ENCODE assay signal across 27 cellular contexts in genomic region chr7:115124409-115124939, GRCh38.
DNase-seq lines count a peak whose midpoint lies in the region; ATAC-seq and TF ChIP-seq lines count a peak whose summit lies in the region.
"Had no signal": no experiment of that assay in that cellular context is flagged by ENCODE, and none has a peak within 500 bp of the region (broad histone marks: within the 10 kb centered on the region; RNA-seq: fewer than 3 reads in every experiment).

No MANE protein-coding gene starts in this region.

- no peaks in the 10 kb centered on the region for H3K9me3 ChIP-seq in DND-41 (ENCODE audit: insufficient read depth, low read length, severe bottlenecking)
- H3K9me3 ChIP-seq: SJCRH30, upper lobe of left lung had no signal

- no peak overlapping the region for H2AFZ ChIP-seq in DND-41 (ENCODE audit: low read depth, low read length)

- H3K4me3 ChIP-seq in DND-41 (ENCODE audit: low read depth in 1 of 2, low read length in 2 of 2): no peak overlapping the region
- H3K4me3 ChIP-seq: BLaER1 treated with 17β-estradiol and CSF1 and Interleukin-3, amounts not matched to agents 10 nM and 100 nM; SJCRH30; upper lobe of left lung had no signal

- H3K36me3 ChIP-seq in DND-41 (ENCODE audit: insufficient read depth, low read length): no peaks in the 10 kb centered on the region
- H3K36me3 ChIP-seq: BLaER1 treated with 17β-estradiol and CSF1 and Interleukin-3, amounts not matched to agents 10 nM and 100 nM; SJCRH30; upper lobe of left lung had no signal

- no peaks in the 10 kb centered on the region for H4K20me1 ChIP-seq in DND-41 (ENCODE audit: insufficient read depth, low read length)
- H4K20me1 ChIP-seq: BLaER1 treated with 17β-estradiol and CSF1 and Interleukin-3, amounts not matched to agents 10 nM and 100 nM had no signal

- DNase-seq in DND-41: no peak
- DNase-seq in ELF-1 (ENCODE audit: low read depth, low spot score): peak; percentile 10
- DNase-seq in astrocyte of the hippocampus (ENCODE audit: low read depth, low spot score): peak; percentile 5
- no peak for DNase-seq in left ventricle myocardium superior
- no peak for DNase-seq in head of caudate nucleus
- DNase-seq in activated CD4-positive, alpha-beta T cell treated with anti-CD3 and anti-CD28 coated beads, Interleukin-2, amount 50 U/mL, for 4 hours: no peak
- DNase-seq: activated CD4-positive, alpha-beta T cell treated with anti-CD3 and anti-CD28 coated beads for 36 hours; activated CD8-positive, alpha-beta memory T cell treated with anti-CD3 and anti-CD28 coated beads for 24 hours; activated T-cell treated with anti-CD3 and anti-CD28 coated beads for 4 hours; aorta; caudate nucleus; cortex of kidney; effector memory CD8-positive, alpha-beta T cell; foreskin melanocyte; GOT3; mammary epithelial cell; NCI-H1105; NCI-H187 treated with DMSO at 0.1 percent for 48 hours; NCI-H526; substantia nigra; SW 1271; upper lobe of left lung had no signal

- H3K4me2 ChIP-seq in DND-41 (ENCODE audit: insufficient read depth, low read length): no peak overlapping the region
- H3K4me2 ChIP-seq: BLaER1 treated with 17β-estradiol and CSF1 and Interleukin-3, amounts not matched to agents 10 nM and 100 nM had no signal

- no peak overlapping the region for H3K9ac ChIP-seq in DND-41 (ENCODE audit: low read depth, low read length)
- H3K9ac ChIP-seq: BLaER1 treated with 17β-estradiol and CSF1 and Interleukin-3, amounts not matched to agents 10 nM and 100 nM had no signal

- TF ChIP-seq CTCF in DND-41 (IDR thresholded peaks at IDR 0.05; ENCODE audit: borderline replicate concordance, extremely low read depth, low read length, poor library complexity, severe bottlenecking): no peak

- no peaks in the 10 kb centered on the region for H3K27me3 ChIP-seq in DND-41 (ENCODE audit: insufficient read depth, low read length, poor library complexity)
- H3K27me3 ChIP-seq: BLaER1 treated with 17β-estradiol and CSF1 and Interleukin-3, amounts not matched to agents 10 nM and 100 nM; SJCRH30; upper lobe of left lung had no signal

- intact Hi-C loops in left ventricle myocardium superior (cut with micrococcal nuclease) (no loop called here), head of caudate nucleus (cut with DNase I) (no loop called here)

- H3K79me2 ChIP-seq in DND-41 (ENCODE audit: insufficient read depth, low read length): no peaks in the 10 kb centered on the region

- H3K4me1 ChIP-seq in DND-41 (ENCODE audit: insufficient read depth, low read length): peaks cover 12% of the 10 kb centered on the region
- H3K4me1 ChIP-seq: BLaER1 treated with 17β-estradiol and CSF1 and Interleukin-3, amounts not matched to agents 10 nM and 100 nM; SJCRH30 had no signal

- no peak overlapping the region for H3K27ac ChIP-seq in DND-41 (ENCODE audit: low read length)
- H3K27ac ChIP-seq: BLaER1 treated with 17β-estradiol and CSF1 and Interleukin-3, amounts not matched to agents 10 nM and 100 nM; SJCRH30; upper lobe of left lung; VCaP had no signal

- ATAC-seq in DND-41 (ENCODE audit: insufficient read depth, low read depth) (peak; percentile 47; the same call in 1 of the 3 replicates), left ventricle myocardium superior (peak; percentile 86), GM21529 (IDR thresholded peaks at IDR 0.05; ENCODE audit: unreplicated experiment) (no peak)
- ATAC-seq: activated CD4-positive, alpha-beta T cell treated with anti-CD3 and anti-CD28 coated beads for 36 hours; effector memory CD8-positive, alpha-beta T cell; stimulated activated memory B cell treated with anti-CD40 and anti-IgM and Interleukin-4, amounts not matched to agents 10 μg/mL and 1 μg/mL and 100 μg/mL, for 72 hours had no signal

Comparison
In these comparisons a context has a peak if more than half of its experiments do, and no peak if none do; other contexts are left out.
1. DNase-seq: peak in ELF-1 (single experiment) and astrocyte of the hippocampus (single experiment); none in DND-41 (single experiment), left ventricle myocardium superior (single experiment), head of caudate nucleus (0 of 42) and activated CD4-positive, alpha-beta T cell treated with anti-CD3 and anti-CD28 coated beads, Interleukin-2, amount 50 U/mL, for 4 hours (0 of 2).